ENCODE assay signal across 25 cellular contexts in the genomic region with DNA sequence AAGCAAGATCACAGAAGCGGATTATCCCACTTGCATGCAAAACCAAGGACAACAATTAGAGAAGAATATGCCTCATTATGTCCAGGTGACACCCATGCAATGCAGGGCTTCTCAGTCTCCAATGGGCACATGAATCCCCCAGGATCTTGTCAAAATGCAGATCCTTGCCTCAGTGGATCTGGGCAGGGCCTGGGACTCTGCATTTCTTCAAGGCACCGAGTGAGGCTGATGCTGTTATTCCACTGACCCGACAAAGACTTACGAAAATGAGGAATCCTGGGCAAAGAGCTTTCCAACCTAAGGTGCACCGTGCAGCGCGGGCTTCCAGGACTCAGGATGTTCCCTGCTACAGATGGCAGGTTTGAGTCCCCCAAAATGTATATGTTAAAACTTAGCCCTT.
"Had no signal": no experiment of that assay in that cellular context is flagged by ENCODE, and none has a peak within 500 bp of the region (broad histone marks: within the 10 kb centered on the region; RNA-seq: fewer than 3 reads in every experiment).

No MANE protein-coding gene starts in this region.

- H3K9me3 ChIP-seq: neutrophil, thyroid gland, vagina had no signal

- H3K36me3 ChIP-seq: neutrophil, thyroid gland, vagina had no signal

- H3K27me3 ChIP-seq: neutrophil, thyroid gland, vagina had no signal

- H3K4me1 Mint-ChIP-seq: mesothelial cell of epicardium, neural crest cell had no signal

- H3K36me3 Mint-ChIP-seq: memory B cell, mesothelial cell of epicardium had no signal

- ATAC-seq: effector memory CD8-positive, alpha-beta T cell; mucosa of descending colon; natural killer cell treated with Interleukin-12 subunit alpha and Interleukin-12 subunit beta and Interleukin-15 and Interleukin-18, amount 100 ng/mL, for 72 hours; sciatic nerve; stimulated activated naive CD8-positive, alpha-beta T cell treated with anti-CD3 and anti-CD28 coated beads, Interleukin-15, amount 100 ng/mL, for 72 hours had no signal

- H3K4me1 ChIP-seq: thyroid gland, vagina had no signal

- H3K4me3 Mint-ChIP-seq: effector memory CD8-positive, alpha-beta T cell; memory B cell; mesothelial cell of epicardium; naive B cell; natural killer cell treated with Interleukin-12 subunit alpha and Interleukin-12 subunit beta and Interleukin-15 and Interleukin-18, amount 100 ng/mL, for 72 hours; neural crest cell; stimulated activated naive CD8-positive, alpha-beta T cell treated with anti-CD3 and anti-CD28 coated beads, Interleukin-15, amount 100 ng/mL, for 72 hours had no signal

- H3K27ac Mint-ChIP-seq: effector memory CD8-positive, alpha-beta T cell; memory B cell; mesothelial cell of epicardium; natural killer cell treated with Interleukin-12 subunit alpha and Interleukin-12 subunit beta and Interleukin-15 and Interleukin-18, amount 100 ng/mL, for 72 hours had no signal

- H3K9me3 Mint-ChIP-seq: effector memory CD8-positive, alpha-beta T cell; memory B cell; natural killer cell treated with Interleukin-12 subunit alpha and Interleukin-12 subunit beta and Interleukin-15 and Interleukin-18, amount 100 ng/mL, for 72 hours; neural crest cell; stimulated activated naive CD8-positive, alpha-beta T cell treated with anti-CD3 and anti-CD28 coated beads, Interleukin-15, amount 100 ng/mL, for 72 hours had no signal

- H3K27me3 Mint-ChIP-seq: effector memory CD8-positive, alpha-beta T cell; natural killer cell treated with Interleukin-12 subunit alpha and Interleukin-12 subunit beta and Interleukin-15 and Interleukin-18, amount 100 ng/mL, for 72 hours; progenitor cell of endocrine pancreas; stimulated activated naive CD8-positive, alpha-beta T cell treated with anti-CD3 and anti-CD28 coated beads, Interleukin-15, amount 100 ng/mL, for 72 hours had no signal

- DNase-seq: dermis blood vessel endothelial cell; effector memory CD8-positive, alpha-beta T cell; erythroblast; mucosa of descending colon; naive B cell; stimulated activated CD4-positive, alpha-beta T cell treated with anti-CD3 and anti-CD28 coated beads, Interleukin-12 subunit alpha, Interleukin-12 subunit beta, amount 100 ng/mL, for 4 hours; stimulated activated CD4-positive, alpha-beta T cell treated with anti-CD3 and anti-CD28 coated beads, Interleukin-1b, Interleukin-23, amount 100 ng/mL, for 48 hours; stimulated activated CD4-positive, alpha-beta T cell treated with anti-CD3 and anti-CD28 coated beads, Interleukin-4, amount 100 ng/mL, for 1 hour; stimulated activated CD8-positive, alpha-beta memory T cell treated with anti-CD3 and anti-CD28 coated beads, Interleukin-4, amount 100 ng/mL, for 48 hours; stimulated activated naive CD4-positive, alpha-beta T cell; stimulated activated naive CD8-positive, alpha-beta T cell treated with anti-CD3 and anti-CD28 coated beads, Interleukin-15, amount 100 ng/mL, for 72 hours; thyroid gland; trophoblast cell had no signal

- H3K4me3 ChIP-seq: coronary artery, lung, mucosa of descending colon, smooth muscle cell, thyroid gland, vagina had no signal

- H3K27ac ChIP-seq: coronary artery, neutrophil, parathyroid adenoma, thyroid gland, vagina had no signal
